In the genomic region with DNA sequence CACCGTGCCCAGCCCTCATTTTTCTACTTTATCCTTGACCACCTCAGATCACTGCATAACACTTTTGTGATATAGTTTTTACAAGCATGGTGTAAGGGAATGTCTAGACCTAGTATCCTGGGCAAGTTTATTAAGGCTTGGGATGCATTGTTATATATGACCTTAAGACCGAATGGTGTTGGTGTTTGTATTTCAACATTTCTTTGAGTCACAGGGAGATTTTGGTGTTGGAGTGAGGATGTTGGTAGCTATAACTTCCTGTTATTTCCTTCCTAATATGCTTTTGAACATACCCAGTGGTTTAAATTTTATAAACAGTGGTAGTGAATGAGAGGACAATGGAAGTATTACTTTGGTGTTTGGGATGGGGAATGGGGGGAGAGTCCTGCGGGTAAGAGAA, we compare ENCODE assay signal across 22 cellular contexts. TPM values are rescaled to one million over a fixed set of nuclear protein-coding genes. Genes with fewer than 3 reads are reported as not detected.
DNase-seq lines count a peak whose midpoint lies in the region; ATAC-seq and TF ChIP-seq lines count a peak whose summit lies in the region.
"Had no signal": no experiment of that assay in that cellular context is flagged by ENCODE, and none has a peak within 500 bp of the region (broad histone marks: within the 10 kb centered on the region; RNA-seq: fewer than 3 reads in every experiment).

No MANE protein-coding gene starts in this region.

- no peak for TF ChIP-seq POLR2A in NB4 (IDR thresholded peaks at IDR 0.05; ENCODE audit: extremely low read depth, insufficient read length)

- H3K9me3 ChIP-seq in DND-41 (ENCODE audit: insufficient read depth, low read length, severe bottlenecking) = no peaks in the 10 kb centered on the region
- no peaks in the 10 kb centered on the region for H3K9me3 ChIP-seq in neutrophil
- no peaks in the 10 kb centered on the region for H3K9me3 ChIP-seq in WERI-Rb-1 (ENCODE audit: severe bottlenecking)
- H3K9me3 ChIP-seq: thoracic aorta had no signal

- peak overlapping the region; percentile 85 for H3K4me2 ChIP-seq in DND-41 (ENCODE audit: insufficient read depth, low read length)

- peaks cover 5% of the 10 kb centered on the region for H3K27me3 Mint-ChIP-seq in endothelial cell (ENCODE audit: unreplicated experiment)
- H3K27me3 Mint-ChIP-seq: activated CD8-positive, alpha-beta T cell treated with anti-CD3 and anti-CD28 coated beads for 36 hours; stimulated activated naive B cell treated with anti-CD40 and anti-IgM and Interleukin-4, amounts not matched to agents 10 μg/mL and 1 μg/mL and 100 μg/mL, for 72 hours had no signal

- no peak overlapping the region for H3K4me3 Mint-ChIP-seq in endothelial cell (ENCODE audit: unreplicated experiment)
- H3K4me3 Mint-ChIP-seq: activated CD8-positive, alpha-beta T cell treated with anti-CD3 and anti-CD28 coated beads for 36 hours; stimulated activated naive B cell treated with anti-CD40 and anti-IgM and Interleukin-4, amounts not matched to agents 10 μg/mL and 1 μg/mL and 100 μg/mL, for 72 hours had no signal

- H3K27ac ChIP-seq in DND-41 (ENCODE audit: low read length) (no peak overlapping the region), neutrophil (peak overlapping the region; percentile 12), WERI-Rb-1 (no peak overlapping the region)
- H3K27ac ChIP-seq: cardiac muscle cell, thoracic aorta had no signal

- no peaks in the 10 kb centered on the region for H3K36me3 Mint-ChIP-seq in endothelial cell (ENCODE audit: low read depth, unreplicated experiment)

- DNase-seq in DND-41 = no peak
- peak; percentile 60 for DNase-seq in NB4 (ENCODE audit: low read depth)
- DNase-seq in endothelial cell (ENCODE audit: low spot score) = no peak
- DNase-seq in WERI-Rb-1 = no peak
- DNase-seq in stimulated activated naive CD4-positive, alpha-beta T cell (lab: John Stamatoyannopoulos, UW) = no peak
- DNase-seq: activated CD8-positive, alpha-beta T cell treated with anti-CD3 and anti-CD28 coated beads for 36 hours; activated T-cell treated with anti-CD3 and anti-CD28 coated beads for 4 hours; GOT3; hippocampal formation; left ventricle myocardium superior; NCI-H1436 treated with DMSO at 0.1 percent for 48 hours; NCI-H524; nucleus accumbens; RPMI8226; small intestine; stimulated activated CD4-positive, alpha-beta T cell treated with anti-CD3 and anti-CD28 coated beads, Interleukin-2, amount 100 ng/mL, for 24 hours; stimulated activated naive B cell treated with anti-CD40 and anti-IgM and Interleukin-4, amounts not matched to agents 10 μg/mL and 1 μg/mL and 100 μg/mL, for 72 hours; T-helper 9 cell had no signal

- H3K27me3 ChIP-seq in DND-41 (ENCODE audit: insufficient read depth, low read length, poor library complexity) (no peaks in the 10 kb centered on the region), neutrophil (no peaks in the 10 kb centered on the region), WERI-Rb-1 (ENCODE audit: insufficient read depth, low read depth, severe bottlenecking) (no peaks in the 10 kb centered on the region)
- H3K27me3 ChIP-seq: cardiac muscle cell had no signal

- H3K27ac Mint-ChIP-seq in endothelial cell (ENCODE audit: unreplicated experiment) = peak overlapping the region; percentile 53
- H3K27ac Mint-ChIP-seq: activated CD8-positive, alpha-beta T cell treated with anti-CD3 and anti-CD28 coated beads for 36 hours; stimulated activated naive B cell treated with anti-CD40 and anti-IgM and Interleukin-4, amounts not matched to agents 10 μg/mL and 1 μg/mL and 100 μg/mL, for 72 hours had no signal

- no peak overlapping the region for H3K9ac ChIP-seq in DND-41 (ENCODE audit: low read depth, low read length)

- H3K79me2 ChIP-seq in DND-41 (ENCODE audit: insufficient read depth, low read length) = peaks cover 70% of the 10 kb centered on the region

- peaks cover 38% of the 10 kb centered on the region for H3K4me1 ChIP-seq in DND-41 (ENCODE audit: insufficient read depth, low read length)
- H3K4me1 ChIP-seq in neutrophil (ENCODE audit: control insufficient read depth in 1 of 2, insufficient read depth in 1 of 2, low read depth in 1 of 2, low read length in 1 of 2) = peaks cover 21 to 44% of the 10 kb centered on the region in 2 experiments

- TF ChIP-seq CTCF in DND-41 (IDR thresholded peaks at IDR 0.05; ENCODE audit: borderline replicate concordance, extremely low read depth, low read length, poor library complexity, severe bottlenecking) (no peak), NB4 (IDR thresholded peaks at IDR 0.05; ENCODE audit: low read depth, low read length) (no peak), endothelial cell (IDR thresholded peaks at IDR 0.05; ENCODE audit: unreplicated experiment) (no peak), neutrophil (IDR thresholded peaks at IDR 0.05) (no peak), WERI-Rb-1 (IDR thresholded peaks at IDR 0.05; ENCODE audit: low read depth, low read length) (no peak)

- H3K36me3 ChIP-seq in DND-41 (ENCODE audit: insufficient read depth, low read length) = no peaks in the 10 kb centered on the region
- H3K36me3 ChIP-seq in neutrophil = no peaks in the 10 kb centered on the region
- no peaks in the 10 kb centered on the region for H3K36me3 ChIP-seq in WERI-Rb-1
- H3K36me3 ChIP-seq: cardiac muscle cell, thoracic aorta had no signal

- no peaks in the 10 kb centered on the region for H4K20me1 ChIP-seq in DND-41 (ENCODE audit: insufficient read depth, low read length)

- H3K9me3 Mint-ChIP-seq in endothelial cell (ENCODE audit: unreplicated experiment) = no peaks in the 10 kb centered on the region
- H3K9me3 Mint-ChIP-seq: activated CD8-positive, alpha-beta T cell treated with anti-CD3 and anti-CD28 coated beads for 36 hours; stimulated activated naive B cell treated with anti-CD40 and anti-IgM and Interleukin-4, amounts not matched to agents 10 μg/mL and 1 μg/mL and 100 μg/mL, for 72 hours had no signal

- H3K4me3 ChIP-seq in DND-41 (ENCODE audit: low read depth in 1 of 2, low read length in 2 of 2) = no peak overlapping the region
- peak overlapping the region; percentile 7 for H3K4me3 ChIP-seq in NB4 (ENCODE audit: low read depth, low read length)
- H3K4me3 ChIP-seq in neutrophil (ENCODE audit: low read depth in 1 of 2, low read length in 1 of 2) = no peak overlapping the region
- no peak overlapping the region for H3K4me3 ChIP-seq in WERI-Rb-1 (ENCODE audit: low read depth, low read length)
- H3K4me3 ChIP-seq: cardiac muscle cell, thoracic aorta had no signal

- peaks cover 22% of the 10 kb centered on the region for H3K4me1 Mint-ChIP-seq in endothelial cell (ENCODE audit: unreplicated experiment)

- no peak overlapping the region for H2AFZ ChIP-seq in DND-41 (ENCODE audit: low read depth, low read length)

- ATAC-seq in DND-41 (ENCODE audit: insufficient read depth, low read depth) (no peak), GM21423 (IDR thresholded peaks at IDR 0.05; ENCODE audit: unreplicated experiment) (no peak)
- ATAC-seq: activated CD8-positive, alpha-beta T cell treated with anti-CD3 and anti-CD28 coated beads for 36 hours; left ventricle myocardium superior; stimulated activated naive B cell treated with anti-CD40 and anti-IgM and Interleukin-4, amounts not matched to agents 10 μg/mL and 1 μg/mL and 100 μg/mL, for 72 hours had no signal

RNA-seq across cellular contexts. Expression of gene EXOC4, which starts 2.6 kb away (rescaled TPM):
- 94.0 TPM for total RNA-seq in endothelial cell (ENCODE audit: unreplicated experiment)
